Comparison of ENCODE assay signal across 26 cellular contexts in the genomic region with DNA sequence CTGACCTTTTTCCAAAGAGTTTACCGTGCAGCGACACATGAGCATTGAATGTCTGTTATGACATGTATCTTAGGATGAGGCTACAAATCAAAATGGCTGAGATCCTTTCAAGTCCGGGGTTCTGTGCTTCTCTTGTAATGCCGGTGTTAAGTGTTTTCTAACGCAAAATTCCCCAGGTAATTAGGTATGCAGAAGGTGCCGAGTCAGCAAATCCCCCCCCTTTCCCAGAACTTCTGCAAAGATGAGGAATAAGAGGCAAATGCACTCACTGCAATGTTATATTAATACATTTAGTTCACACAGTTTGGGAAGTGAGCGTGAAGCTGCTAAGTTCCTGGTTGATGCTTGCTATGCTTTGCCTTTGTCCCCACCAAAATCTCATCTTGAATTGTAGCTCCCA. TPM values are rescaled to one million over a fixed set of nuclear protein-coding genes. Genes with fewer than 3 reads are reported as not detected.
DNase-seq lines count a peak whose midpoint lies in the region; ATAC-seq, FAIRE-seq and TF ChIP-seq lines count a peak whose summit lies in the region.
"Had no signal": no experiment of that assay in that cellular context is flagged by ENCODE, and none has a peak within 500 bp of the region (broad histone marks: within the 10 kb centered on the region; RNA-seq: fewer than 3 reads in every experiment).

No MANE protein-coding gene starts in this region.

- H3K9me3 ChIP-seq in HepG2 (ENCODE audit: low read length): no peaks in the 10 kb centered on the region
- no peaks in the 10 kb centered on the region for H3K9me3 ChIP-seq in right lobe of liver
- no peaks in the 10 kb centered on the region for H3K9me3 ChIP-seq in K562 (replicated peaks; ENCODE audit: control insufficient read depth, insufficient read depth, low read depth, low read length)
- H3K9me3 ChIP-seq in H1 (ENCODE audit: insufficient read depth in 2 of 2, low read depth in 1 of 2, low read length in 1 of 2): 0 out of 4 replicates have a peak, but pooled peaks cover 0 to 4% of the 10 kb centered on the region in 2 experiments
- H3K9me3 ChIP-seq: BE2C had no signal

- no peak overlapping the region for H2BK5ac ChIP-seq in H1 (ENCODE audit: low read depth, low read length)

- WGBS in HepG2 (ENCODE audit: low lambda C conversion rate): 25% methylated on average over 7 of the region's 7 CpGs
- WGBS in right lobe of liver (ENCODE audit: insufficient coverage, low coverage, low lambda C conversion rate, missing lambda C conversion rate): 58% methylated on average over 7 of the region's 7 CpGs
- 1% methylated on average over 7 of the region's 7 CpGs for WGBS in K562 (ENCODE audit: insufficient coverage, low coverage, missing lambda C conversion rate)
- WGBS in H1 (ENCODE audit: extremely low coverage in 1 of 2, insufficient coverage in 1 of 2, insufficient read length in 1 of 2, insufficient replicate concordance in 2 of 2, low coverage in 1 of 2, low lambda C conversion rate in 2 of 2, missing lambda C conversion rate in 1 of 2), 2 experiments: 86% methylated on average over 7 of the region's 7 CpGs; no CpG with 5 or more reads in 1 of the 2 experiments

- no peak overlapping the region for H3K4ac ChIP-seq in H1 (replicated peaks; ENCODE audit: insufficient read length, low read depth, low read length)

- H3K9ac ChIP-seq in HepG2 (ENCODE audit: insufficient read depth, low read depth, low read length) (no peak overlapping the region), K562 (ENCODE audit: insufficient read depth in 1 of 2, low read depth in 2 of 2, low read length in 2 of 2) (no peak overlapping the region), H1 (replicated peaks in 1 of 4; ENCODE audit: extremely low read depth in 1 of 4, low read depth in 3 of 4, low read length in 3 of 4) (no peak overlapping the region)
- H3K9ac ChIP-seq: BLaER1 had no signal

- TF ChIP-seq EP300 in HepG2 (IDR thresholded peaks at IDR 0.05; ENCODE audit: low read depth in 2 of 2, low read length in 2 of 2): no peak
- no peak for TF ChIP-seq EP300 in HepG2 (CRISPR knock-in tag; IDR thresholded peaks at IDR 0.05; ENCODE audit: borderline replicate concordance)
- no peak for TF ChIP-seq EP300 in K562 (IDR thresholded peaks at IDR 0.05; ENCODE audit: low read length)
- TF ChIP-seq EP300 in H1 (IDR thresholded peaks at IDR 0.05; ENCODE audit: borderline replicate concordance in 1 of 2, low read depth in 2 of 2, low read length in 2 of 2): no peak

- H3K23me2 ChIP-seq in H1 (ENCODE audit: low read depth, low read length): no peaks in the 10 kb centered on the region

- ATAC-seq in HepG2 (no peak), right lobe of liver (no peak), K562 (no peak)
- ATAC-seq: GM12878 had no signal

- no peak overlapping the region for H2BK120ac ChIP-seq in H1 (replicated peaks; ENCODE audit: low read depth, low read length)

- H2AK5ac ChIP-seq in H1 (ENCODE audit: low read depth, low read length): no peak overlapping the region

- H3K27ac ChIP-seq in HepG2 (ENCODE audit: extremely low read length, insufficient read depth, low read length) (no peak overlapping the region), right lobe of liver (no peak overlapping the region), K562 (ENCODE audit: extremely low read depth, low read depth, low read length) (no peak overlapping the region), H1 (ENCODE audit: low read depth, low read length) (no peak overlapping the region), caudate nucleus (ENCODE audit: low read depth, low read length) (no peak overlapping the region)
- H3K27ac ChIP-seq: 22Rv1, BLaER1 had no signal

- H3K9me1 ChIP-seq in K562 (ENCODE audit: control insufficient read depth, insufficient read depth, low read length): no peaks in the 10 kb centered on the region

- DNase-seq in HepG2 (ENCODE audit: low spot score): no peak
- DNase-seq in right lobe of liver: no peak
- no peak for DNase-seq in K562 (ENCODE audit: extremely low read depth in 1 of 4, low spot score in 3 of 4)
- DNase-seq in H1 (ENCODE audit: low read depth in 1 of 2, low spot score in 2 of 2): no peak
- no peak for DNase-seq in caudate nucleus (lab: John Stamatoyannopoulos, UW)
- no peak for DNase-seq in dedifferentiated amniotic fluid mesenchymal stem cell (ENCODE audit: extremely low spot score)
- DNase-seq in activated T-cell treated with anti-CD3 and anti-CD28 coated beads, Interleukin-2, amount 50 U/mL, for 48 hours: no peak
- DNase-seq: ACHN; BE2C; C1 segment of cervical spinal cord; CD4-positive, alpha-beta memory T cell; CD4-positive, CD25-positive, alpha-beta regulatory T cell; CD8-positive, alpha-beta memory T cell; COR-L47; DMS 273 treated with DMSO at 0.1 percent for 48 hours; DMS153; DMS53; DMS79; DND-41; EL; GDM1 had no signal

- CTCF ChIA-PET in HepG2 (lab: Yijun Ruan, JAX; ENCODE audit: low intra/inter-chr PET ratio, low total read pairs) (no interaction called here), K562 (lab: Yijun Ruan, JAX; ENCODE audit: low intra/inter-chr PET ratio) (no interaction called here), H1 (lab: Charles Lee; ENCODE audit: partially characterized antibody) (interaction anchor here (0.6 to 2.5 kb wide), 5 partner anchors 20 to 1984 kb away, joined by 3 to 7 read pairs (median 3); no protein-coding TSS in a partner anchor)

- FAIRE-seq in HepG2 (lab: Jason Lieb, UNC) (no peak), K562 (lab: Jason Lieb, UNC) (no peak), H1 (lab: Jason Lieb, UNC) (no peak)
- FAIRE-seq: GM12878, GM12892, GM18507 had no signal

- H2BK20ac ChIP-seq in H1 (ENCODE audit: low read length): no peak overlapping the region

- POLR2A ChIA-PET in HepG2 (lab: Yijun Ruan, JAX) (no interaction called here), K562 (lab: Yijun Ruan, JAX) (interaction anchor here (0.7 to 1.1 kb wide), 2 partner anchors 22 to 91 kb away, joined by 3 read pairs; no protein-coding TSS in a partner anchor), H1 (lab: Charles Lee; ENCODE audit: partially characterized antibody) (interaction anchor here (1.4 kb wide), 1 partner anchor 12 kb away, joined by 3 read pairs; no protein-coding TSS in a partner anchor)

- H2BK12ac ChIP-seq in H1 (ENCODE audit: low read depth, low read length): no peak overlapping the region

- H3K4me2 ChIP-seq in HepG2 (ENCODE audit: low read depth, low read length): no peak overlapping the region
- H3K4me2 ChIP-seq in K562 (ENCODE audit: insufficient read depth, low read length): no peak overlapping the region
- no peak overlapping the region; a peak in 1 of 4 replicates for H3K4me2 ChIP-seq in H1 (ENCODE audit: insufficient read depth in 1 of 2, low read depth in 2 of 2, low read length in 2 of 2)
- H3K4me2 ChIP-seq: BLaER1 had no signal

- no peak overlapping the region for H3K18ac ChIP-seq in H1 (ENCODE audit: extremely low read depth, low read length)

- no peaks in the 10 kb centered on the region for H3K36me3 ChIP-seq in HepG2 (replicated peaks in 1 of 2; ENCODE audit: control insufficient read depth in 1 of 2, insufficient read depth in 2 of 2, low read length in 2 of 2)
- no peaks in the 10 kb centered on the region for H3K36me3 ChIP-seq in right lobe of liver
- H3K36me3 ChIP-seq in K562 (ENCODE audit: control insufficient read depth, insufficient read depth, low read length): no peaks in the 10 kb centered on the region
- H3K36me3 ChIP-seq in H1 (ENCODE audit: control insufficient read depth in 2 of 4, insufficient read depth in 4 of 4, low read length in 3 of 4): no peaks in the 10 kb centered on the region
- H3K36me3 ChIP-seq: BE2C, BLaER1 had no signal

- no peak for TF ChIP-seq RAD21 in HepG2 (CRISPR knock-in tag; IDR thresholded peaks at IDR 0.05)
- no peak for TF ChIP-seq RAD21 in K562 (CRISPR knock-in tag; conservative IDR thresholded peaks at IDR 0.05 in 1 of 2, IDR thresholded peaks at IDR 0.05 in 1 of 2)
- TF ChIP-seq RAD21 in H1 (IDR thresholded peaks at IDR 0.05 in 1 of 2, conservative IDR thresholded peaks at IDR 0.05 in 1 of 2; ENCODE audit: low read depth in 2 of 2, low read length in 2 of 2): no peak

- H3K56ac ChIP-seq in H1 (replicated peaks; ENCODE audit: insufficient read length, low read depth, low read length): no peak overlapping the region

- no peak overlapping the region for H4K5ac ChIP-seq in H1 (ENCODE audit: insufficient read length, low read depth, low read length)

- H4K91ac ChIP-seq in H1 (replicated peaks; ENCODE audit: insufficient read length, low read length): no peak overlapping the region

- no peak for TF ChIP-seq POLR2A in HepG2 (IDR thresholded peaks at IDR 0.05; ENCODE audit: insufficient read depth in 1 of 2, low read depth in 2 of 2, low read length in 2 of 2)
- TF ChIP-seq POLR2A in right lobe of liver (IDR thresholded peaks at IDR 0.05): no peak
- no peak for TF ChIP-seq POLR2A in K562 (conservative IDR thresholded peaks at IDR 0.05)
- TF ChIP-seq POLR2A in H1 (IDR thresholded peaks at IDR 0.05; ENCODE audit: control extremely low read depth in 1 of 2, low read depth in 2 of 2, low read length in 2 of 2): no peak

- H3K79me2 ChIP-seq in HepG2 (ENCODE audit: insufficient read depth, low read length): no peaks in the 10 kb centered on the region
- no peaks in the 10 kb centered on the region for H3K79me2 ChIP-seq in K562 (ENCODE audit: control insufficient read depth, insufficient read depth, low read length)
- no peaks in the 10 kb centered on the region for H3K79me2 ChIP-seq in H1 (ENCODE audit: control insufficient read depth in 1 of 2, insufficient read depth in 2 of 2, low read length in 2 of 2)

- H3K4me3 ChIP-seq in HepG2 (replicated peaks in 1 of 3; ENCODE audit: insufficient read depth in 1 of 3, low read depth in 2 of 3, low read length in 3 of 3): no peak overlapping the region
- H3K4me3 ChIP-seq in right lobe of liver: no peak overlapping the region
- no peak overlapping the region for H3K4me3 ChIP-seq in K562
- no peak overlapping the region for H3K4me3 ChIP-seq in H1 (ENCODE audit: extremely low read depth in 1 of 4, insufficient read depth in 2 of 4, low read depth in 3 of 4, low read length in 4 of 4)
- H3K4me3 ChIP-seq: BLaER1, GM12878 had no signal

- intact Hi-C loops in HepG2 (cut with micrococcal nuclease; ENCODE audit: unreplicated experiment): no loop called here
- intact Hi-C loops in right lobe of liver (cut with DNase I): no loop called here
- intact Hi-C loops in K562 (cut with micrococcal nuclease): no loop called here

- TF ChIP-seq CTCF in HepG2 (CRISPR knock-in tag; IDR thresholded peaks at IDR 0.05) (no peak), right lobe of liver (IDR thresholded peaks at IDR 0.05) (no peak), K562 (IDR thresholded peaks at IDR 0.05 in 2 of 3, conservative IDR thresholded peaks at IDR 0.05 in 1 of 3; ENCODE audit: insufficient read depth in 2 of 3, low read depth in 1 of 3, low read length in 3 of 3) (no peak), H1 (IDR thresholded peaks at IDR 0.05; ENCODE audit: control extremely low read depth in 1 of 3, insufficient read depth in 1 of 3, low read depth in 1 of 3, low read length in 3 of 3) (no peak)

- in situ Hi-C loops in HepG2 (cut with HindIII; ENCODE audit: extremely low pct_ligation_motif_present, low pct_unique_long_range_greater_than_20kb): no loop called here
- in situ Hi-C loops in K562 (cut with MboI): no loop called here

- no peaks in the 10 kb centered on the region for H3K79me1 ChIP-seq in H1 (ENCODE audit: low read depth, low read length)

- no TSS peak for BruUV-seq in HepG2 (replicated peaks; lab: Mats Ljungman, UMichigan)
- BruUV-seq in K562 (replicated peaks; lab: Mats Ljungman, UMichigan): no TSS peak

- no peak overlapping the region for H3K14ac ChIP-seq in H1 (ENCODE audit: insufficient read length)

- H4K8ac ChIP-seq in H1 (ENCODE audit: extremely low read depth, insufficient read depth, low read length): no peak overlapping the region

- no peak overlapping the region for H2AFZ ChIP-seq in HepG2 (ENCODE audit: low read length)
- no peak overlapping the region for H2AFZ ChIP-seq in K562 (ENCODE audit: low read depth, low read length)
- H2AFZ ChIP-seq in H1 (ENCODE audit: low read length): no peak overlapping the region

- H3K4me1 ChIP-seq in HepG2 (ENCODE audit: insufficient read depth, low read length): no peaks in the 10 kb centered on the region
- H3K4me1 ChIP-seq in right lobe of liver: no peaks in the 10 kb centered on the region
- no peaks in the 10 kb centered on the region for H3K4me1 ChIP-seq in K562 (replicated peaks in 1 of 2; ENCODE audit: control insufficient read depth in 2 of 2, insufficient read depth in 2 of 2, low read length in 2 of 2)
- H3K4me1 ChIP-seq in H1 (replicated peaks in 1 of 4; ENCODE audit: control insufficient read depth in 3 of 4, insufficient read depth in 4 of 4, low read length in 3 of 4): peaks cover 0 to 8% (median 3%) of the 10 kb centered on the region in 4 experiments; a peak in 4 of 7 replicates
- H3K4me1 ChIP-seq: BE2C had no signal

- no peak overlapping the region for H3K23ac ChIP-seq in H1 (ENCODE audit: insufficient read length)

- no peak overlapping the region for H2BK15ac ChIP-seq in H1 (ENCODE audit: low read length)

- peaks cover 0 to 33% of the 10 kb centered on the region in 2 experiments; a peak in 3 of 5 replicates for H3K27me3 ChIP-seq in HepG2 (ENCODE audit: control insufficient read depth in 1 of 2, insufficient read depth in 2 of 2, low read length in 2 of 2)
- H3K27me3 ChIP-seq in right lobe of liver: no peaks in the 10 kb centered on the region
- H3K27me3 ChIP-seq in K562 (ENCODE audit: control insufficient read depth in 2 of 2, insufficient read depth in 2 of 2, low read length in 2 of 2): peaks cover 33 to 38% of the 10 kb centered on the region in 2 experiments
- no peaks in the 10 kb centered on the region for H3K27me3 ChIP-seq in H1 (replicated peaks in 1 of 4; ENCODE audit: control insufficient read depth in 3 of 4, extremely low read depth in 1 of 4, insufficient read depth in 3 of 4, low read length in 3 of 4)
- H3K27me3 ChIP-seq: BLaER1 had no signal

- H4K20me1 ChIP-seq in HepG2 (ENCODE audit: insufficient read depth, low read length) (no peaks in the 10 kb centered on the region), K562 (replicated peaks; ENCODE audit: control insufficient read depth, insufficient read depth, low read length) (no peaks in the 10 kb centered on the region), H1 (replicated peaks in 1 of 2; ENCODE audit: control insufficient read depth in 1 of 2, insufficient read depth in 2 of 2, low read length in 2 of 2) (no peaks in the 10 kb centered on the region)
- H4K20me1 ChIP-seq: BLaER1 had no signal

RNA-seq across cellular contexts. Expression of a gene that starts 36.3 kb away (rescaled TPM):
- 2.8 and 4.0 TPM in 2 replicates for total RNA-seq in HepG2 (2016; rRNA removed; fragmentation: Illumina TruSeq; extraction: Trizol)
- 0.79 and 0.91 TPM in 2 replicates for total RNA-seq in HepG2 (2016; cell fraction: cytosol; rRNA removed; fragmentation: Illumina TruSeq; extraction: Trizol; ENCODE audit: low read depth)
- 2.6 and 3.4 TPM in 2 replicates for total RNA-seq in HepG2 (2016; cell fraction: insoluble cytoplasmic fraction; rRNA removed; fragmentation: Illumina TruSeq; extraction: Trizol)
- 1.7 and 1.9 TPM in 2 replicates for total RNA-seq in HepG2 (2016; cell fraction: membrane; rRNA removed; fragmentation: Illumina TruSeq; extraction: Trizol)
- total RNA-seq in HepG2 (2016; cell fraction: nucleus; rRNA removed; fragmentation: Illumina TruSeq; extraction: Trizol): 3.8 and 4.8 TPM in 2 replicates
- 1.8 and 2.0 TPM in 2 replicates for polyA plus RNA-seq in HepG2 (2011; rRNA removed)
- polyA plus RNA-seq in HepG2 (2011; cell fraction: cytosol; rRNA removed): 1.4 and 1.5 TPM in 2 replicates
- 5.0 and 5.9 TPM in 2 replicates for polyA plus RNA-seq in HepG2 (2011; cell fraction: nucleus; rRNA removed)
- 1.5 and 2.0 TPM in 2 replicates for polyA plus RNA-seq in HepG2 (2012)
- polyA plus RNA-seq in HepG2 (2016; cell fraction: cytosol; fragmentation: Illumina TruSeq; extraction: Trizol; ENCODE audit: low read depth): 0.28 and 0.36 TPM in 2 replicates
- polyA plus RNA-seq in HepG2 (2016; cell fraction: insoluble cytoplasmic fraction; fragmentation: Illumina TruSeq; extraction: Trizol; ENCODE audit: low read depth): 3.1 and 3.6 TPM in 2 replicates
- polyA plus RNA-seq in HepG2 (2016; cell fraction: membrane; fragmentation: Illumina TruSeq; extraction: Trizol; ENCODE audit: low read depth): 0.69 and 0.76 TPM in 2 replicates
- 4.2 and 4.4 TPM in 2 replicates for polyA plus RNA-seq in HepG2 (2016; cell fraction: nucleus; fragmentation: Illumina TruSeq; extraction: Trizol; ENCODE audit: insufficient read depth, low read depth)
- polyA minus RNA-seq in HepG2 (2011; rRNA and poly(A)+ RNA removed; ENCODE audit: low replicate concordance): 1.8 and 5.1 TPM in 2 replicates
- polyA minus RNA-seq in HepG2 (2011; cell fraction: cytosol; rRNA and poly(A)+ RNA removed): 0.79 and 1.4 TPM in 2 replicates
- polyA minus RNA-seq in HepG2 (2011; cell fraction: nucleus; rRNA and poly(A)+ RNA removed): 8.5 and 8.8 TPM in 2 replicates
- total RNA-seq in right lobe of liver: 10 to 100 TPM in 5 of 6 experiments, 1 to 10 TPM in 1; 6.6 to 15.6 (median 11.3) TPM
- total RNA-seq in K562 (2011; cell fraction: chromatin; rRNA removed; ENCODE audit: low replicate concordance): 7.7 TPM in 2 replicates
- total RNA-seq in K562 (2011; cell fraction: nucleolus; rRNA removed): 4.7 and 5.0 TPM in 2 replicates
- 5.7 and 6.9 TPM in 2 replicates for total RNA-seq in K562 (2011; cell fraction: nucleoplasm; rRNA removed)
- 1.00 and 1.7 TPM in 2 replicates for total RNA-seq in K562 (2014; rRNA removed)
- 0.89 and 1.0 TPM in 2 replicates for total RNA-seq in K562 (2014; rRNA removed; fragmentation: Illumina TruSeq; extraction: Trizol)
- total RNA-seq in K562 (2015; rRNA removed; fragmentation: Illumina TruSeq; extraction: Trizol): 1.0 and 1.2 TPM in 2 replicates
- 1.8 and 2.0 TPM in 2 replicates for total RNA-seq in K562 (2021)
- 1.1 and 1.5 TPM in 2 replicates for polyA plus RNA-seq in K562 (2011; rRNA removed)
- polyA plus RNA-seq in K562 (2011; cell fraction: cytosol; rRNA removed): 0.88 and 1.4 TPM in 2 replicates
- polyA plus RNA-seq in K562 (2011; cell fraction: nucleus; rRNA removed): 3.4 and 3.8 TPM in 2 replicates
- polyA plus RNA-seq in K562 (2012): 1.1 and 1.6 TPM in 2 replicates
- polyA plus RNA-seq in K562 (2014; fragmentation: Illumina TruSeq; extraction: Trizol): 0.77 and 0.91 TPM in 2 replicates
- polyA plus RNA-seq in K562 (2014; fragmentation: Nextera tagmentation; extraction: Ambion mirVana): under 1 TPM; 0.15 to 0.27 TPM
- 1.2 and 1.5 TPM in 2 replicates for polyA plus RNA-seq in K562 (2014; rRNA removed)
- 2.9 and 5.3 TPM in 2 replicates for polyA minus RNA-seq in K562 (2011; rRNA and poly(A)+ RNA removed)
- polyA minus RNA-seq in K562 (2011; cell fraction: cytosol; rRNA and poly(A)+ RNA removed): 0.48 and 1.5 TPM in 2 replicates
- 2.7 and 4.3 TPM in 2 replicates for polyA minus RNA-seq in K562 (2011; cell fraction: nucleus; rRNA and poly(A)+ RNA removed)
- 5.8 and 7.0 TPM in 2 replicates for total RNA-seq in H1 (2021; fragmentation: NEBNext Ultra II Directional; extraction: Animal tissue kit (Norgen Biotek cat#: 25700))
- polyA plus RNA-seq in H1 (2011; rRNA removed): 3.7 and 4.6 TPM in 2 replicates
- 3.9 TPM for polyA plus RNA-seq in H1 (2011; cell fraction: cytosol; rRNA removed)
- 12.8 TPM for polyA plus RNA-seq in H1 (2011; cell fraction: nucleus; rRNA removed)
- polyA plus RNA-seq in H1 (2012, experiment 1 of 2): 3.2 to 3.9 TPM (median 3.6 TPM) in 4 replicates
- 1.7 TPM for polyA plus RNA-seq in H1 (2012, experiment 2 of 2)
- polyA plus RNA-seq in H1 (2013, experiment 1 of 2): 3.0 TPM
- 2.4 TPM for polyA plus RNA-seq in H1 (2013, experiment 2 of 2)
- 18.3 and 19.3 TPM in 2 replicates for polyA minus RNA-seq in H1 (2011; rRNA and poly(A)+ RNA removed)
- polyA minus RNA-seq in H1 (2011; cell fraction: cytosol; rRNA and poly(A)+ RNA removed): 6.3 TPM
- polyA minus RNA-seq in H1 (2011; cell fraction: nucleus; rRNA and poly(A)+ RNA removed): 26.2 TPM

RNA-seq across cellular contexts. Expression of a gene that starts 54.9 kb away (rescaled TPM):
- total RNA-seq in HepG2 (2016; rRNA removed; fragmentation: Illumina TruSeq; extraction: Trizol) (292 and 469 TPM in 2 replicates), right lobe of liver (10 to 100 TPM in 4 of 6 experiments, 1 to 10 TPM in 2; 5.6 to 46.2 (median 35.2) TPM), K562 (2014; rRNA removed) (180 and 218 TPM in 2 replicates), K562 (2014; rRNA removed; fragmentation: Illumina TruSeq; extraction: Trizol) (157 and 161 TPM in 2 replicates), K562 (2015; rRNA removed; fragmentation: Illumina TruSeq; extraction: Trizol) (152 and 172 TPM in 2 replicates), K562 (2021) (156 and 175 TPM in 2 replicates)
- 90.0 and 120 TPM in 2 replicates for total RNA-seq in HepG2 (2016; cell fraction: cytosol; rRNA removed; fragmentation: Illumina TruSeq; extraction: Trizol; ENCODE audit: low read depth)
- total RNA-seq in HepG2 (2016; cell fraction: insoluble cytoplasmic fraction; rRNA removed; fragmentation: Illumina TruSeq; extraction: Trizol): 306 and 489 TPM in 2 replicates
- 174 and 189 TPM in 2 replicates for total RNA-seq in HepG2 (2016; cell fraction: membrane; rRNA removed; fragmentation: Illumina TruSeq; extraction: Trizol)
- total RNA-seq in HepG2 (2016; cell fraction: nucleus; rRNA removed; fragmentation: Illumina TruSeq; extraction: Trizol): 120 and 128 TPM in 2 replicates
- polyA plus RNA-seq in HepG2 (2011; rRNA removed) (209 and 249 TPM in 2 replicates), K562 (2011; rRNA removed) (191 and 257 TPM in 2 replicates), K562 (2014; fragmentation: Illumina TruSeq; extraction: Trizol) (84.9 and 112 TPM in 2 replicates), K562 (2014; fragmentation: Nextera tagmentation; extraction: Ambion mirVana) (100 to 1,000 TPM; 619 to 677 TPM), K562 (2014; rRNA removed) (204 and 301 TPM in 2 replicates), H1 (2011; rRNA removed) (56.3 and 78.4 TPM in 2 replicates)
- 65.8 and 77.6 TPM in 2 replicates for polyA plus RNA-seq in HepG2 (2011; cell fraction: cytosol; rRNA removed)
- 38.6 and 45.2 TPM in 2 replicates for polyA plus RNA-seq in HepG2 (2011; cell fraction: nucleus; rRNA removed)
- 219 and 268 TPM in 2 replicates for polyA plus RNA-seq in HepG2 (2012)
- 132 and 186 TPM in 2 replicates for polyA plus RNA-seq in HepG2 (2016; cell fraction: cytosol; fragmentation: Illumina TruSeq; extraction: Trizol; ENCODE audit: low read depth)
- 432 and 474 TPM in 2 replicates for polyA plus RNA-seq in HepG2 (2016; cell fraction: insoluble cytoplasmic fraction; fragmentation: Illumina TruSeq; extraction: Trizol; ENCODE audit: low read depth)
- polyA plus RNA-seq in HepG2 (2016; cell fraction: membrane; fragmentation: Illumina TruSeq; extraction: Trizol; ENCODE audit: low read depth): 169 and 214 TPM in 2 replicates
- 174 and 214 TPM in 2 replicates for polyA plus RNA-seq in HepG2 (2016; cell fraction: nucleus; fragmentation: Illumina TruSeq; extraction: Trizol; ENCODE audit: insufficient read depth, low read depth)
- 34.2 and 39.9 TPM in 2 replicates for polyA minus RNA-seq in HepG2 (2011; rRNA and poly(A)+ RNA removed; ENCODE audit: low replicate concordance)
- 36.2 and 37.8 TPM in 2 replicates for polyA minus RNA-seq in HepG2 (2011; cell fraction: cytosol; rRNA and poly(A)+ RNA removed)
- 26.5 and 28.5 TPM in 2 replicates for polyA minus RNA-seq in HepG2 (2011; cell fraction: nucleus; rRNA and poly(A)+ RNA removed)
- total RNA-seq in K562 (2011; cell fraction: chromatin; rRNA removed; ENCODE audit: low replicate concordance): 20.4 and 22.1 TPM in 2 replicates
- 17.9 and 20.3 TPM in 2 replicates for total RNA-seq in K562 (2011; cell fraction: nucleolus; rRNA removed)
- 19.2 and 31.9 TPM in 2 replicates for total RNA-seq in K562 (2011; cell fraction: nucleoplasm; rRNA removed)
- 49.3 and 72.5 TPM in 2 replicates for polyA plus RNA-seq in K562 (2011; cell fraction: cytosol; rRNA removed)
- 61.5 and 101 TPM in 2 replicates for polyA plus RNA-seq in K562 (2011; cell fraction: nucleus; rRNA removed)
- 147 and 385 TPM in 2 replicates for polyA plus RNA-seq in K562 (2012)
- polyA minus RNA-seq in K562 (2011; rRNA and poly(A)+ RNA removed): 137 and 158 TPM in 2 replicates
- 30.6 and 37.9 TPM in 2 replicates for polyA minus RNA-seq in K562 (2011; cell fraction: cytosol; rRNA and poly(A)+ RNA removed)
- polyA minus RNA-seq in K562 (2011; cell fraction: nucleus; rRNA and poly(A)+ RNA removed): 15.1 and 25.3 TPM in 2 replicates
- 216 and 219 TPM in 2 replicates for total RNA-seq in H1 (2021; fragmentation: NEBNext Ultra II Directional; extraction: Animal tissue kit (Norgen Biotek cat#: 25700))
- polyA plus RNA-seq in H1 (2011; cell fraction: cytosol; rRNA removed): 125 TPM
- polyA plus RNA-seq in H1 (2011; cell fraction: nucleus; rRNA removed): 96.5 TPM
- polyA plus RNA-seq in H1 (2012, experiment 1 of 2): 163 to 277 TPM (median 180 TPM) in 4 replicates
- 12.1 TPM for polyA plus RNA-seq in H1 (2012, experiment 2 of 2)
- 209 TPM for polyA plus RNA-seq in H1 (2013, experiment 1 of 2)
- 210 TPM for polyA plus RNA-seq in H1 (2013, experiment 2 of 2)
- 108 and 137 TPM in 2 replicates for polyA minus RNA-seq in H1 (2011; rRNA and poly(A)+ RNA removed)
- 50.3 TPM for polyA minus RNA-seq in H1 (2011; cell fraction: cytosol; rRNA and poly(A)+ RNA removed)
- 39.2 TPM for polyA minus RNA-seq in H1 (2011; cell fraction: nucleus; rRNA and poly(A)+ RNA removed)
